Comparison of ENCODE assay signal across 9 cellular contexts in genomic region chr1:10960406-10960805, GRCh38.
"Had no signal": no experiment of that assay in that cellular context is flagged by ENCODE, and none has a peak within 500 bp of the region (broad histone marks: within the 10 kb centered on the region; RNA-seq: fewer than 3 reads in every experiment).

No MANE protein-coding gene starts in this region.

- H3K36me3 ChIP-seq: esophagus muscularis mucosa, thyroid gland had no signal

- H3K4me3 Mint-ChIP-seq: activated CD8-positive, alpha-beta memory T cell treated with anti-CD3 and anti-CD28 coated beads, Interleukin-2, amount 10 ng/mL, durations not matched to agents 7 days and 5 days; activated naive CD4-positive, alpha-beta T cell treated with anti-CD3 and anti-CD28 coated beads, Interleukin-2, amount 50 U/mL, for 24 hours; activated T-cell treated with anti-CD3 and anti-CD28 coated beads, Interleukin-2, amount 50 U/mL, for 24 hours; central memory CD8-positive, alpha-beta T cell; nephron; T-helper 2 cell treated with Interferon-gamma antibody and Interleukin-4, amounts not matched to agents 5 μg/mL and 100 μg/mL, for 36 hours had no signal

- H3K27me3 ChIP-seq: body of pancreas, thyroid gland had no signal

- H3K27ac ChIP-seq: esophagus muscularis mucosa, thyroid gland had no signal

- H3K9me3 ChIP-seq: body of pancreas, esophagus muscularis mucosa, thyroid gland had no signal

- H3K4me3 ChIP-seq: body of pancreas, esophagus muscularis mucosa, thyroid gland had no signal

- H3K27ac Mint-ChIP-seq: activated CD8-positive, alpha-beta memory T cell treated with anti-CD3 and anti-CD28 coated beads, Interleukin-2, amount 10 ng/mL, durations not matched to agents 7 days and 5 days; activated naive CD4-positive, alpha-beta T cell treated with anti-CD3 and anti-CD28 coated beads, Interleukin-2, amount 50 U/mL, for 24 hours; activated T-cell treated with anti-CD3 and anti-CD28 coated beads, Interleukin-2, amount 50 U/mL, for 24 hours; nephron; T-helper 2 cell treated with Interferon-gamma antibody and Interleukin-4, amounts not matched to agents 5 μg/mL and 100 μg/mL, for 36 hours had no signal

- H3K36me3 Mint-ChIP-seq: activated CD8-positive, alpha-beta memory T cell treated with anti-CD3 and anti-CD28 coated beads, Interleukin-2, amount 10 ng/mL, durations not matched to agents 7 days and 5 days; activated naive CD4-positive, alpha-beta T cell treated with anti-CD3 and anti-CD28 coated beads, Interleukin-2, amount 50 U/mL, for 24 hours had no signal

- H3K9me3 Mint-ChIP-seq: activated naive CD4-positive, alpha-beta T cell treated with anti-CD3 and anti-CD28 coated beads, Interleukin-2, amount 50 U/mL, for 24 hours; activated T-cell treated with anti-CD3 and anti-CD28 coated beads, Interleukin-2, amount 50 U/mL, for 24 hours; central memory CD8-positive, alpha-beta T cell; nephron; T-helper 2 cell treated with Interferon-gamma antibody and Interleukin-4, amounts not matched to agents 5 μg/mL and 100 μg/mL, for 36 hours had no signal
